ENCODE assay signal across 1 cellular context in the genomic region with DNA sequence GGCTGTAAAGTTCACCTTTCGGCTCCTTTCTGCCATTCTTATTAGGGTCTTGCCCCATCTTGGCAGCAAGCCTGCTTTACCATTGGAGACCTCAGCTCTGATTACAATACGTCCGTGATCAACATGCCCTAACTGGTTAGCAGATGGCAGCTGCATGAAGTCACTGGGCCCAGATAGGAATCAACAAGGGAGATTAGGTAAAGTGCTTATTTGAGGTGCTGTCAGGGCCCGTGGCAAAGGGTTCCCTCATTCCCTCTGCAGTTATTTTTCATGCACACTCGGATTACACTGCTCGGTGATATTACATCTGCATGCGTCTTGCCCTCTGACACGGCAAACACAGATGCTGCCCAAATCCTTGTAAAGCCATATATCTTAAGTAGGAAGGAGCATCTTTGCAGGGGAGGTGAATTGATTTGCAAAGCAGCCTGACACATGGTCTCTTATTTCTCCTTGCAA.
A peak's percentile ranks its signal among the peaks of the same experiment; 100 is the strongest.
TF ChIP-seq lines count a peak whose summit lies in the region.

No MANE protein-coding gene starts in this region.

TF ChIP-seq in HEK293, 187 proteins besides CTCF, POLR2A, EP300 and RAD21 (continued from another document and continues in another):
- TF ChIP-seq, protein P1, sequence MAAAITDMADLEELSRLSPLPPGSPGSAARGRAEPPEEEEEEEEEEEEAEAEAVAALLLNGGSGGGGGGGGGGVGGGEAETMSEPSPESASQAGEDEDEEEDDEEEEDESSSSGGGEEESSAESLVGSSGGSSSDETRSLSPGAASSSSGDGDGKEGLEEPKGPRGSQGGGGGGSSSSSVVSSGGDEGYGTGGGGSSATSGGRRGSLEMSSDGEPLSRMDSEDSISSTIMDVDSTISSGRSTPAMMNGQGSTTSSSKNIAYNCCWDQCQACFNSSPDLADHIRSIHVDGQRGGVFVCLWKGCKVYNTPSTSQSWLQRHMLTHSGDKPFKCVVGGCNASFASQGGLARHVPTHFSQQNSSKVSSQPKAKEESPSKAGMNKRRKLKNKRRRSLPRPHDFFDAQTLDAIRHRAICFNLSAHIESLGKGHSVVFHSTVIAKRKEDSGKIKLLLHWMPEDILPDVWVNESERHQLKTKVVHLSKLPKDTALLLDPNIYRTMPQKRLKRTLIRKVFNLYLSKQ (tag by site-specific recombination; IDR thresholded peaks at IDR 0.05; ENCODE audit: borderline replicate concordance) = no peak
- TF ChIP-seq ZEB2 (tag by site-specific recombination; IDR thresholded peaks at IDR 0.05) (peak; percentile 77), REPIN1 (tag by site-specific recombination; IDR thresholded peaks at IDR 0.05; ENCODE audit: low read depth) (no peak), IKZF3 (tag by site-specific recombination; IDR thresholded peaks at IDR 0.05) (peak; percentile 79), ZNF544 (tag by site-specific recombination; IDR thresholded peaks at IDR 0.05) (no peak), ZBTB1 (tag by site-specific recombination; IDR thresholded peaks at IDR 0.05) (peak; percentile 59; the same call in 1 of the 2 replicates), ZNF530 (tag by site-specific recombination; IDR thresholded peaks at IDR 0.05; ENCODE audit: low read depth) (no peak), GLIS1 (tag by site-specific recombination; IDR thresholded peaks at IDR 0.05) (peak; percentile 89), GLIS2 (tag by site-specific recombination; IDR thresholded peaks at IDR 0.05) (no peak), ZNF561 (tag by site-specific recombination; IDR thresholded peaks at IDR 0.05; ENCODE audit: borderline replicate concordance) (peak; percentile 79), ZNF843 (tag by site-specific recombination; IDR thresholded peaks at IDR 0.05) (peak; percentile 98), ZSCAN30 (tag by site-specific recombination; IDR thresholded peaks at IDR 0.05) (peak; percentile 56), ZNF521 (tag by site-specific recombination; IDR thresholded peaks at IDR 0.05) (no peak), ZNF132 (tag by site-specific recombination; IDR thresholded peaks at IDR 0.05; ENCODE audit: borderline replicate concordance) (no peak), ZNF202 (tag by site-specific recombination; IDR thresholded peaks at IDR 0.05; ENCODE audit: borderline replicate concordance) (no peak), ZNF555 (tag by site-specific recombination; conservative IDR thresholded peaks at IDR 0.05) (no peak), ZNF112 (tag by site-specific recombination; IDR thresholded peaks at IDR 0.05) (no peak), OVOL3 (tag by site-specific recombination; IDR thresholded peaks at IDR 0.05) (peak; percentile 91; the same call in 1 of the 2 replicates), ZNF626 (tag by site-specific recombination; IDR thresholded peaks at IDR 0.05) (no peak), ZNF624 (tag by site-specific recombination; IDR thresholded peaks at IDR 0.05) (no peak), ZNF76 (tag by site-specific recombination; IDR thresholded peaks at IDR 0.05; ENCODE audit: borderline replicate concordance, low read depth) (0 out of 2 replicates have a peak, but pooled peaks have one; percentile 31), ZNF16 (tag by site-specific recombination; IDR thresholded peaks at IDR 0.05; ENCODE audit: low read depth) (no peak), ZSCAN23 (tag by site-specific recombination; IDR thresholded peaks at IDR 0.05) (no peak), ZNF114 (tag by site-specific recombination; IDR thresholded peaks at IDR 0.05) (no peak), PATZ1 (tag by site-specific recombination; IDR thresholded peaks at IDR 0.05) (peak; percentile 59), GLI2 (tag by site-specific recombination; IDR thresholded peaks at IDR 0.05; ENCODE audit: borderline replicate concordance, low read depth) (peak; percentile 5; the same call in 1 of the 2 replicates), ZNF169 (tag by site-specific recombination; IDR thresholded peaks at IDR 0.05) (no peak), ZNF221 (tag by site-specific recombination; IDR thresholded peaks at IDR 0.05; ENCODE audit: borderline replicate concordance) (no peak), ZNF223 (tag by site-specific recombination; IDR thresholded peaks at IDR 0.05) (no peak), ZNF19 (tag by site-specific recombination; IDR thresholded peaks at IDR 0.05; ENCODE audit: low read depth) (no peak), ZNF354C (tag by site-specific recombination; IDR thresholded peaks at IDR 0.05; ENCODE audit: borderline replicate concordance, low read depth) (no peak)
- TF ChIP-seq, protein P2, sequence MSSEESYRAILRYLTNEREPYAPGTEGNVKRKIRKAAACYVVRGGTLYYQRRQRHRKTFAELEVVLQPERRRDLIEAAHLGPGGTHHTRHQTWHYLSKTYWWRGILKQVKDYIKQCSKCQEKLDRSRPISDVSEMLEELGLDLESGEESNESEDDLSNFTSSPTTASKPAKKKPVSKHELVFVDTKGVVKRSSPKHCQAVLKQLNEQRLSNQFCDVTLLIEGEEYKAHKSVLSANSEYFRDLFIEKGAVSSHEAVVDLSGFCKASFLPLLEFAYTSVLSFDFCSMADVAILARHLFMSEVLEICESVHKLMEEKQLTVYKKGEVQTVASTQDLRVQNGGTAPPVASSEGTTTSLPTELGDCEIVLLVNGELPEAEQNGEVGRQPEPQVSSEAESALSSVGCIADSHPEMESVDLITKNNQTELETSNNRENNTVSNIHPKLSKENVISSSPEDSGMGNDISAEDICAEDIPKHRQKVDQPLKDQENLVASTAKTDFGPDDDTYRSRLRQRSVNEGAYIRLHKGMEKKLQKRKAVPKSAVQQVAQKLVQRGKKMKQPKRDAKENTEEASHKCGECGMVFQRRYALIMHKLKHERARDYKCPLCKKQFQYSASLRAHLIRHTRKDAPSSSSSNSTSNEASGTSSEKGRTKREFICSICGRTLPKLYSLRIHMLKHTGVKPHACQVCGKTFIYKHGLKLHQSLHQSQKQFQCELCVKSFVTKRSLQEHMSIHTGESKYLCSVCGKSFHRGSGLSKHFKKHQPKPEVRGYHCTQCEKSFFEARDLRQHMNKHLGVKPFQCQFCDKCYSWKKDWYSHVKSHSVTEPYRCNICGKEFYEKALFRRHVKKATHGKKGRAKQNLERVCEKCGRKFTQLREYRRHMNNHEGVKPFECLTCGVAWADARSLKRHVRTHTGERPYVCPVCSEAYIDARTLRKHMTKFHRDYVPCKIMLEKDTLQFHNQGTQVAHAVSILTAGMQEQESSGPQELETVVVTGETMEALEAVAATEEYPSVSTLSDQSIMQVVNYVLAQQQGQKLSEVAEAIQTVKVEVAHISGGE (tag by site-specific recombination; conservative IDR thresholded peaks at IDR 0.05; ENCODE audit: low read depth) = no peak
- TF ChIP-seq, protein P3, sequence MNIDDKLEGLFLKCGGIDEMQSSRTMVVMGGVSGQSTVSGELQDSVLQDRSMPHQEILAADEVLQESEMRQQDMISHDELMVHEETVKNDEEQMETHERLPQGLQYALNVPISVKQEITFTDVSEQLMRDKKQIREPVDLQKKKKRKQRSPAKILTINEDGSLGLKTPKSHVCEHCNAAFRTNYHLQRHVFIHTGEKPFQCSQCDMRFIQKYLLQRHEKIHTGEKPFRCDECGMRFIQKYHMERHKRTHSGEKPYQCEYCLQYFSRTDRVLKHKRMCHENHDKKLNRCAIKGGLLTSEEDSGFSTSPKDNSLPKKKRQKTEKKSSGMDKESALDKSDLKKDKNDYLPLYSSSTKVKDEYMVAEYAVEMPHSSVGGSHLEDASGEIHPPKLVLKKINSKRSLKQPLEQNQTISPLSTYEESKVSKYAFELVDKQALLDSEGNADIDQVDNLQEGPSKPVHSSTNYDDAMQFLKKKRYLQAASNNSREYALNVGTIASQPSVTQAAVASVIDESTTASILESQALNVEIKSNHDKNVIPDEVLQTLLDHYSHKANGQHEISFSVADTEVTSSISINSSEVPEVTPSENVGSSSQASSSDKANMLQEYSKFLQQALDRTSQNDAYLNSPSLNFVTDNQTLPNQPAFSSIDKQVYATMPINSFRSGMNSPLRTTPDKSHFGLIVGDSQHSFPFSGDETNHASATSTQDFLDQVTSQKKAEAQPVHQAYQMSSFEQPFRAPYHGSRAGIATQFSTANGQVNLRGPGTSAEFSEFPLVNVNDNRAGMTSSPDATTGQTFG (tag by site-specific recombination; IDR thresholded peaks at IDR 0.05; ENCODE audit: borderline replicate concordance) = no peak
- TF ChIP-seq, protein P4, sequence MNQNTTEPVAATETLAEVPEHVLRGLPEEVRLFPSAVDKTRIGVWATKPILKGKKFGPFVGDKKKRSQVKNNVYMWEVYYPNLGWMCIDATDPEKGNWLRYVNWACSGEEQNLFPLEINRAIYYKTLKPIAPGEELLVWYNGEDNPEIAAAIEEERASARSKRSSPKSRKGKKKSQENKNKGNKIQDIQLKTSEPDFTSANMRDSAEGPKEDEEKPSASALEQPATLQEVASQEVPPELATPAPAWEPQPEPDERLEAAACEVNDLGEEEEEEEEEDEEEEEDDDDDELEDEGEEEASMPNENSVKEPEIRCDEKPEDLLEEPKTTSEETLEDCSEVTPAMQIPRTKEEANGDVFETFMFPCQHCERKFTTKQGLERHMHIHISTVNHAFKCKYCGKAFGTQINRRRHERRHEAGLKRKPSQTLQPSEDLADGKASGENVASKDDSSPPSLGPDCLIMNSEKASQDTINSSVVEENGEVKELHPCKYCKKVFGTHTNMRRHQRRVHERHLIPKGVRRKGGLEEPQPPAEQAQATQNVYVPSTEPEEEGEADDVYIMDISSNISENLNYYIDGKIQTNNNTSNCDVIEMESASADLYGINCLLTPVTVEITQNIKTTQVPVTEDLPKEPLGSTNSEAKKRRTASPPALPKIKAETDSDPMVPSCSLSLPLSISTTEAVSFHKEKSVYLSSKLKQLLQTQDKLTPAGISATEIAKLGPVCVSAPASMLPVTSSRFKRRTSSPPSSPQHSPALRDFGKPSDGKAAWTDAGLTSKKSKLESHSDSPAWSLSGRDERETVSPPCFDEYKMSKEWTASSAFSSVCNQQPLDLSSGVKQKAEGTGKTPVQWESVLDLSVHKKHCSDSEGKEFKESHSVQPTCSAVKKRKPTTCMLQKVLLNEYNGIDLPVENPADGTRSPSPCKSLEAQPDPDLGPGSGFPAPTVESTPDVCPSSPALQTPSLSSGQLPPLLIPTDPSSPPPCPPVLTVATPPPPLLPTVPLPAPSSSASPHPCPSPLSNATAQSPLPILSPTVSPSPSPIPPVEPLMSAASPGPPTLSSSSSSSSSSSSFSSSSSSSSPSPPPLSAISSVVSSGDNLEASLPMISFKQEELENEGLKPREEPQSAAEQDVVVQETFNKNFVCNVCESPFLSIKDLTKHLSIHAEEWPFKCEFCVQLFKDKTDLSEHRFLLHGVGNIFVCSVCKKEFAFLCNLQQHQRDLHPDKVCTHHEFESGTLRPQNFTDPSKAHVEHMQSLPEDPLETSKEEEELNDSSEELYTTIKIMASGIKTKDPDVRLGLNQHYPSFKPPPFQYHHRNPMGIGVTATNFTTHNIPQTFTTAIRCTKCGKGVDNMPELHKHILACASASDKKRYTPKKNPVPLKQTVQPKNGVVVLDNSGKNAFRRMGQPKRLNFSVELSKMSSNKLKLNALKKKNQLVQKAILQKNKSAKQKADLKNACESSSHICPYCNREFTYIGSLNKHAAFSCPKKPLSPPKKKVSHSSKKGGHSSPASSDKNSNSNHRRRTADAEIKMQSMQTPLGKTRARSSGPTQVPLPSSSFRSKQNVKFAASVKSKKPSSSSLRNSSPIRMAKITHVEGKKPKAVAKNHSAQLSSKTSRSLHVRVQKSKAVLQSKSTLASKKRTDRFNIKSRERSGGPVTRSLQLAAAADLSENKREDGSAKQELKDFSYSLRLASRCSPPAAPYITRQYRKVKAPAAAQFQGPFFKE (tag by site-specific recombination; IDR thresholded peaks at IDR 0.05; ENCODE audit: borderline replicate concordance) = no peak
- TF ChIP-seq, protein P5, sequence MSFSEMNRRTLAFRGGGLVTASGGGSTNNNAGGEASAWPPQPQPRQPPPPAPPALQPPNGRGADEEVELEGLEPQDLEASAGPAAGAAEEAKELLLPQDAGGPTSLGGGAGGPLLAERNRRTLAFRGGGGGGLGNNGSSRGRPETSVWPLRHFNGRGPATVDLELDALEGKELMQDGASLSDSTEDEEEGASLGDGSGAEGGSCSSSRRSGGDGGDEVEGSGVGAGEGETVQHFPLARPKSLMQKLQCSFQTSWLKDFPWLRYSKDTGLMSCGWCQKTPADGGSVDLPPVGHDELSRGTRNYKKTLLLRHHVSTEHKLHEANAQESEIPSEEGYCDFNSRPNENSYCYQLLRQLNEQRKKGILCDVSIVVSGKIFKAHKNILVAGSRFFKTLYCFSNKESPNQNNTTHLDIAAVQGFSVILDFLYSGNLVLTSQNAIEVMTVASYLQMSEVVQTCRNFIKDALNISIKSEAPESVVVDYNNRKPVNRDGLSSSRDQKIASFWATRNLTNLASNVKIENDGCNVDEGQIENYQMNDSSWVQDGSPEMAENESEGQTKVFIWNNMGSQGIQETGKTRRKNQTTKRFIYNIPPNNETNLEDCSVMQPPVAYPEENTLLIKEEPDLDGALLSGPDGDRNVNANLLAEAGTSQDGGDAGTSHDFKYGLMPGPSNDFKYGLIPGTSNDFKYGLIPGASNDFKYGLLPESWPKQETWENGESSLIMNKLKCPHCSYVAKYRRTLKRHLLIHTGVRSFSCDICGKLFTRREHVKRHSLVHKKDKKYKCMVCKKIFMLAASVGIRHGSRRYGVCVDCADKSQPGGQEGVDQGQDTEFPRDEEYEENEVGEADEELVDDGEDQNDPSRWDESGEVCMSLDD (tag by site-specific recombination; IDR thresholded peaks at IDR 0.05) = no peak
- TF ChIP-seq, protein P6, sequence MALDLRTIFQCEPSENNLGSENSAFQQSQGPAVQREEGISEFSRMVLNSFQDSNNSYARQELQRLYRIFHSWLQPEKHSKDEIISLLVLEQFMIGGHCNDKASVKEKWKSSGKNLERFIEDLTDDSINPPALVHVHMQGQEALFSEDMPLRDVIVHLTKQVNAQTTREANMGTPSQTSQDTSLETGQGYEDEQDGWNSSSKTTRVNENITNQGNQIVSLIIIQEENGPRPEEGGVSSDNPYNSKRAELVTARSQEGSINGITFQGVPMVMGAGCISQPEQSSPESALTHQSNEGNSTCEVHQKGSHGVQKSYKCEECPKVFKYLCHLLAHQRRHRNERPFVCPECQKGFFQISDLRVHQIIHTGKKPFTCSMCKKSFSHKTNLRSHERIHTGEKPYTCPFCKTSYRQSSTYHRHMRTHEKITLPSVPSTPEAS (tag by site-specific recombination; IDR thresholded peaks at IDR 0.05) = no peak
